Comparison of ENCODE assay signal across 30 cellular contexts in the genomic region with DNA sequence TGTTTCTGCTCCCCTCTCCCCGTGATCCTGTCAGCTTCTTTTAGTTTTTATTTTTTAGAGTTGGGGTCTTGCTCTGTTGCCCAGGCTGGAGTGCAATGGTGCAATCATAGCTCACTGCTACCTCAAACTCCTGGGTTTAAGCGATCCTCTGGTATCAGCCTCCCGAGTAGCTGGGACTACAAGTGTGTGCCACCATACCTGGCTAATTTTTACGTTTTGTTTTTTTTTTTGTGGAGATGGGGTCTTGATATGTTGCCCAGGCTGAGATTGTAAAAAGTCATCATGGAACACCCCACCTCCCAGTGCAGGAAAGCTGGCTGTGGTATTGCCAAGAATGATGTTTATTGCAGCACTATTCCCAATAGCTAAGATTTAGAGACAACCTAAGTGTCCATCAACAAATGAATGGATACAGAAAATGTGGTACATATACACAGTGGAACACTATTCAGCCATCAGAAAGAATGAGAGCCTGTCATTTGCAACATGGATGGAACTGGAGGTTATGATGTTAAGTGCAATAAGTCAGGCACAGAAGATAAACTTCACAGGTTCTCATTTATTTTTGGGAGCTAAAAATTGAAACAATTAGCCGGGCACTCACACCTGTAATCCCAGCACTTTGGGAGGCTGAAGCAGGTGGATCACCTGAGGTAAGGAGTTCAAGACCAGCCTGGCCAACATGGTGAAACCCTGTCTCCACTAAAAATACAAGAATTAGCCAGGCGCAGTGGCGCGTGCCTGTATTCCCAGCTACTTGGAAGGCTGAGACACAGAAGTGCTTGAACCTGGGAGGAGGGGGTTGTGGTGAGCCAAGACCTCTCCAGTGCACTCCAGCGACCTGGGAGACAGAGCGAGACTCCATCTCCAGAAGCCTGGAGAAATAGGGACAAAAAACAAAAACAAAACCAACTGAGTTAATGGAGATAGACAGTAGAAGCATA. TPM values are rescaled to one million over a fixed set of nuclear protein-coding genes. Genes with fewer than 3 reads are reported as not detected.
"Had no signal": no experiment of that assay in that cellular context is flagged by ENCODE, and none has a peak within 500 bp of the region (broad histone marks: within the 10 kb centered on the region; RNA-seq: fewer than 3 reads in every experiment).

No MANE protein-coding gene starts in this region.

- H3K27ac ChIP-seq: coronary artery, esophagus muscularis mucosa, foreskin keratinocyte, gastroesophageal sphincter, heart left ventricle, hepatocyte, psoas muscle, skin epidermis, spleen, thoracic aorta, transverse colon, vagina had no signal

- H3K4me3 ChIP-seq: coronary artery, esophagus muscularis mucosa, gastroesophageal sphincter, heart left ventricle, hepatocyte, lung, psoas muscle, skin epidermis, spleen, thoracic aorta, transverse colon, vagina had no signal

- H2AFZ ChIP-seq: hepatocyte had no signal

- H3K27me3 ChIP-seq: vagina had no signal

- FAIRE-seq: endothelial cell of umbilical vein, kidney had no signal

- H3K4me2 ChIP-seq: hepatocyte had no signal

- H3K4me1 ChIP-seq: psoas muscle had no signal

- DNase-seq: dermis blood vessel endothelial cell; effector memory CD4-positive, alpha-beta T cell; foreskin keratinocyte; heart left ventricle; kidney; naive thymus-derived CD4-positive, alpha-beta T cell; nucleus accumbens; psoas muscle; right cardiac atrium; stimulated activated CD4-positive, alpha-beta T cell treated with anti-CD3 and anti-CD28 coated beads, Interleukin-2, amount 100 ng/mL, for 48 hours; stimulated activated naive B cell treated with anti-CD40 and anti-IgM and Interleukin-4, amounts not matched to agents 10 μg/mL and 1 μg/mL and 100 μg/mL, for 72 hours; transverse colon had no signal

- H3K9me3 ChIP-seq: psoas muscle, thoracic aorta, vagina had no signal

- ATAC-seq: foreskin keratinocyte; gastroesophageal sphincter; heart left ventricle; left lobe of liver; naive thymus-derived CD4-positive, alpha-beta T cell; psoas muscle; right cardiac atrium; stimulated activated naive B cell treated with anti-CD40 and anti-IgM and Interleukin-4, amounts not matched to agents 10 μg/mL and 1 μg/mL and 100 μg/mL, for 72 hours had no signal

- H3K36me3 ChIP-seq: esophagus muscularis mucosa, gastroesophageal sphincter, heart left ventricle, spleen, thoracic aorta, transverse colon, vagina had no signal

- H3K79me2 ChIP-seq: hepatocyte had no signal

RNA-seq across cellular contexts. Expression of gene KLK15, which starts 6.6 kb away (rescaled TPM):
- total RNA-seq: dermis blood vessel endothelial cell; endothelial cell of umbilical vein; epithelial cell of proximal tubule; esophagus muscularis mucosa; fibroblast of lung; foreskin keratinocyte; gastroesophageal sphincter; heart left ventricle; hepatocyte; kidney; left lobe of liver; liver; lung; mononuclear cell; naive thymus-derived CD4-positive, alpha-beta T cell; osteocyte; psoas muscle; renal cortical epithelial cell; right cardiac atrium; spleen; thoracic aorta; ureter; vagina had no signal
- polyA plus RNA-seq: endothelial cell of umbilical vein; fibroblast of lung; foreskin keratinocyte; heart left ventricle; hepatocyte; liver; lung; naive thymus-derived CD4-positive, alpha-beta T cell; psoas muscle; right cardiac atrium had no signal

RNA-seq across cellular contexts. Expression of gene KLK3, which starts 14.7 kb away (rescaled TPM):
- total RNA-seq: dermis blood vessel endothelial cell; endothelial cell of umbilical vein; epithelial cell of proximal tubule; esophagus muscularis mucosa; fibroblast of lung; foreskin keratinocyte; gastroesophageal sphincter; heart left ventricle; hepatocyte; kidney; left lobe of liver; liver; lung; naive thymus-derived CD4-positive, alpha-beta T cell; osteocyte; psoas muscle; renal cortical epithelial cell; right cardiac atrium; spleen; thoracic aorta; ureter; vagina had no signal
- polyA plus RNA-seq: endothelial cell of umbilical vein; fibroblast of lung; foreskin keratinocyte; heart left ventricle; hepatocyte; liver; lung; naive thymus-derived CD4-positive, alpha-beta T cell; psoas muscle; right cardiac atrium had no signal

RNA-seq across cellular contexts. Expression of gene KLK1, which starts 16.4 kb away (rescaled TPM):
- total RNA-seq: dermis blood vessel endothelial cell, endothelial cell of umbilical vein, esophagus muscularis mucosa, fibroblast of lung, gastroesophageal sphincter, liver, mononuclear cell, osteocyte, renal cortical epithelial cell, thoracic aorta, vagina had no signal
- polyA plus RNA-seq: fibroblast of lung; liver; naive thymus-derived CD4-positive, alpha-beta T cell had no signal

RNA-seq across cellular contexts. Expression of gene KLK2, which starts 33.3 kb away (rescaled TPM):
- total RNA-seq: dermis blood vessel endothelial cell; endothelial cell of umbilical vein; epithelial cell of proximal tubule; esophagus muscularis mucosa; fibroblast of lung; foreskin keratinocyte; gastroesophageal sphincter; heart left ventricle; hepatocyte; kidney; left lobe of liver; liver; lung; naive thymus-derived CD4-positive, alpha-beta T cell; osteocyte; psoas muscle; renal cortical epithelial cell; right cardiac atrium; thoracic aorta; ureter; vagina had no signal
- polyA plus RNA-seq: endothelial cell of umbilical vein; fibroblast of lung; foreskin keratinocyte; heart left ventricle; hepatocyte; liver; lung; naive thymus-derived CD4-positive, alpha-beta T cell; psoas muscle; right cardiac atrium had no signal

RNA-seq across cellular contexts. Expression of gene ACP4, which starts 49.8 kb away (rescaled TPM):
- total RNA-seq: dermis blood vessel endothelial cell; endothelial cell of umbilical vein; epithelial cell of proximal tubule; esophagus muscularis mucosa; fibroblast of lung; foreskin keratinocyte; gastroesophageal sphincter; heart left ventricle; hepatocyte; kidney; left lobe of liver; liver; lung; mononuclear cell; naive thymus-derived CD4-positive, alpha-beta T cell; osteocyte; psoas muscle; renal cortical epithelial cell; right cardiac atrium; spleen; thoracic aorta; transverse colon; ureter; vagina had no signal
- polyA plus RNA-seq: endothelial cell of umbilical vein; fibroblast of lung; foreskin keratinocyte; heart left ventricle; hepatocyte; lung; naive thymus-derived CD4-positive, alpha-beta T cell; psoas muscle; right cardiac atrium; spleen had no signal
